ENCODE assay signal across 8 cellular contexts in the genomic region with DNA sequence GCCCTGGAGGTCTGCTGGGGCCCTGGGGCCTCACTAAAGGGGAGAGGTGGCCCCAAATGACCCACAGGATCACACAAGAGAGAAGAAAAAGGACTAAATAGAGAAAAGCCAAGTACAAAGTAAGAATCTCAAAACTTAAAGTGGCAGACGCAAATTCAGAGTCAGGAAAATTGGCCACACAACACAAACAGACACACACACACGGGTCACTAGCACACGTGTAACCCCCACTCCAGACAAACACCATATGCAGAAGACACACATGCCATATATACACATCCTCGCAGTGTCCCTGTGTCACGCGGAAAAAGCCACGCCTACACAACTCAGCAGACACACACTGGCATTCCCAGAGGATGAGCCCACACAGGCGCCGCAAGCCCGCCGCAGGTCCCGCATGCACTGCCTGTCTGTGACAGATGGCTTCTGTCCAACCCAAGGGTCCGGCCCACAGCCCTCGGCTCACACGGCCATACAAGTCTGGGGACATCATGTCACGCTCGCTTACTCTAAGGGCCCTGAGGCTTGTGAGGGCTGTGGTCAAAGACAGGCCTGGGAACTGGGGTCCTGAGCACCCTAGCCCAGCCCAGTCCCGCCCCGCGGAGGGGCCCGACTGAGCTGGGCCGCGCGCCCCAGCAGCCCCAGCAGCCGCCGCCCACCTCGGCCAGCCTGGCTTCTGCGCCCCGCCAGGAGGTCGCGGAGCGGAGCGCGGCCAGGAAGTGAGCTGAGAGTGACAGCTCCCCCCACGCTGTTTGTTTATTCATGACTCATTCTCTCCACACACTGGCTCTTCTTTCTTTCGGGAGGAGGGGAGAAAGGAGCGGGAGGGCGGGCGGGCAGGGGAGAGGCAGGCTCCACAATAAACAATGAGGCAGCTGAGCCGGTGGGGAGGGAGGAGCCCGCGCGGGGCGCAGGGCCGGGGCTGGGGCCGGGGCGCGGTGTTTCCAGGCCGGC.
DNase-seq lines count a peak whose midpoint lies in the region; ATAC-seq and TF ChIP-seq lines count a peak whose summit lies in the region.

No MANE protein-coding gene starts in this region.

- DNase-seq in DMS114 treated with DMSO at 0.1 percent for 48 hours (lab: John Stamatoyannopoulos, UW; ENCODE audit: unreplicated experiment) (peak; percentile 39), PC-9 (peak; percentile 89 to 93), esophagus squamous epithelium (lab: John Stamatoyannopoulos, UW) (no peak)
- peak; percentile 83 for DNase-seq in Jurkat, Clone E6-1 (ENCODE audit: low read depth, low spot score)
- DNase-seq in activated T-helper 1 cell treated with anti-CD3 and anti-CD28 coated beads, Interleukin-12 subunit alpha, Interleukin-12 subunit beta, Interleukin-2, Interleukin-4 antibody, amounts not matched to agents 30 ng/mL and 10 ng/mL and 1 ng/mL, durations not matched to agents 14 hours and 24 hours and 36 hours (ENCODE audit: low spot score): peak; percentile 73
- DNase-seq in stimulated activated CD8-positive, alpha-beta memory T cell treated with anti-CD3 and anti-CD28 coated beads, Interleukin-7, amount 100 ng/mL, for 1 hour (ENCODE audit: low read depth in 2 of 2): peak; percentile 42 to 53

- H3K9me3 Mint-ChIP-seq in activated T-helper 1 cell treated with anti-CD3 and anti-CD28 coated beads, Interleukin-12 subunit alpha, Interleukin-12 subunit beta, Interleukin-2, Interleukin-4 antibody, amounts not matched to agents 30 ng/mL and 10 ng/mL and 1 ng/mL, durations not matched to agents 14 hours and 24 hours and 36 hours: no peaks in the 10 kb centered on the region

- 18 to 23% methylated on average over 12 to 15 of the region's 49 CpGs for WGBS in esophagus squamous epithelium, 2 donors

- H3K9me2 ChIP-seq in PC-9 (ENCODE audit: insufficient read depth): no peaks in the 10 kb centered on the region

- H3F3A ChIP-seq in PC-9 (ENCODE audit: insufficient read depth, low read depth): peaks cover 46% of the 10 kb centered on the region

- peak in 1 of 4 donors; percentile 45 for TF ChIP-seq POLR2A in esophagus squamous epithelium (IDR thresholded peaks at IDR 0.05)

- 0 out of 2 replicates have a peak overlapping the region, but pooled peaks have one; percentile 68 for H2AFZ ChIP-seq in PC-9

- H3K36me3 Mint-ChIP-seq in activated T-helper 1 cell treated with anti-CD3 and anti-CD28 coated beads, Interleukin-12 subunit alpha, Interleukin-12 subunit beta, Interleukin-2, Interleukin-4 antibody, amounts not matched to agents 30 ng/mL and 10 ng/mL and 1 ng/mL, durations not matched to agents 14 hours and 24 hours and 36 hours (ENCODE audit: low read depth): no peaks in the 10 kb centered on the region

- peak overlapping the region; percentile 94 for H3K27ac ChIP-seq in PC-9
- peak overlapping the region; percentile 93 to 99 (median 94) for H3K27ac ChIP-seq in esophagus squamous epithelium
- peak overlapping the region; percentile 71 for H3K27ac ChIP-seq in muscle layer of duodenum (ENCODE audit: low read length)

- no peaks in the 10 kb centered on the region for H3K9me3 ChIP-seq in PC-9 (ENCODE audit: insufficient read depth, low read depth)
- no peaks in the 10 kb centered on the region for H3K9me3 ChIP-seq in esophagus squamous epithelium
- H3K9me3 ChIP-seq in muscle layer of duodenum (ENCODE audit: control insufficient read depth in 1 of 2, low read length in 2 of 2): no peaks in the 10 kb centered on the region

- POLR2A ChIA-PET in PC-9 (lab: Charles Lee; ENCODE audit: unreplicated experiment): interaction anchor here (0.5 to 1.3 kb wide), 6 partner anchors 8 to 915 kb away, joined by 3 to 17 read pairs (median 10); no protein-coding TSS in a partner anchor

- peaks cover 58% of the 10 kb centered on the region for H3K4me1 ChIP-seq in PC-9 (replicated peaks; ENCODE audit: insufficient read depth)
- H3K4me1 ChIP-seq in esophagus squamous epithelium: peaks cover 36 to 59% (median 37%) of the 10 kb centered on the region in 3 donors
- H3K4me1 ChIP-seq in muscle layer of duodenum (ENCODE audit: control insufficient read depth in 1 of 2, insufficient read depth in 2 of 2, low read length in 2 of 2): peaks cover 14 to 23% of the 10 kb centered on the region in 2 donors

- peak overlapping the region; percentile 55 for H3K4me3 ChIP-seq in Jurkat, Clone E6-1 (ENCODE audit: low read length)
- peak overlapping the region; percentile 59 for H3K4me3 ChIP-seq in PC-9
- peak overlapping the region; percentile 36 to 77 (median 58) for H3K4me3 ChIP-seq in esophagus squamous epithelium
- H3K4me3 ChIP-seq in muscle layer of duodenum (ENCODE audit: low read depth in 1 of 2, low read length in 2 of 2): peak overlapping the region; percentile 37 to 42

- ATAC-seq in GM21723 (IDR thresholded peaks at IDR 0.05; ENCODE audit: unreplicated experiment): peak; percentile 90

- intact Hi-C loops in PC-9 (cut with micrococcal nuclease; ENCODE audit: unreplicated experiment) (loop anchor here (1.0 to 5.0 kb wide), 7 partner anchors 8 to 222 kb away; no protein-coding TSS in a partner anchor), esophagus squamous epithelium (cut with DNase I) (loop anchor here (5.0 kb wide), 1 partner anchor 94 kb away; the partner anchor contains the start of gene ZMIZ1)
- intact Hi-C loops in activated T-helper 1 cell treated with anti-CD3 and anti-CD28 coated beads, Interleukin-12 subunit alpha, Interleukin-12 subunit beta, Interleukin-2, Interleukin-4 antibody, amounts not matched to agents 30 ng/mL and 10 ng/mL and 1 ng/mL, durations not matched to agents 14 hours and 24 hours and 36 hours (cut with micrococcal nuclease): loop anchor here (1.0 to 5.0 kb wide), 7 partner anchors 54 to 941 kb away; partner anchors contain the start of genes RPS24, ZCCHC24 and ZMIZ1

- peaks cover 42% of the 10 kb centered on the region for H3K4me1 Mint-ChIP-seq in activated T-helper 1 cell treated with anti-CD3 and anti-CD28 coated beads, Interleukin-12 subunit alpha, Interleukin-12 subunit beta, Interleukin-2, Interleukin-4 antibody, amounts not matched to agents 30 ng/mL and 10 ng/mL and 1 ng/mL, durations not matched to agents 14 hours and 24 hours and 36 hours (ENCODE audit: low read depth)

- TF ChIP-seq CTCF in PC-9 (conservative IDR thresholded peaks at IDR 0.05): no peak
- TF ChIP-seq CTCF in esophagus squamous epithelium (IDR thresholded peaks at IDR 0.05): peak in 1 of 6 experiments; percentile 12

- peak overlapping the region; percentile 81 for H3K27ac Mint-ChIP-seq in activated T-helper 1 cell treated with anti-CD3 and anti-CD28 coated beads, Interleukin-12 subunit alpha, Interleukin-12 subunit beta, Interleukin-2, Interleukin-4 antibody, amounts not matched to agents 30 ng/mL and 10 ng/mL and 1 ng/mL, durations not matched to agents 14 hours and 24 hours and 36 hours

- H3K27me3 ChIP-seq in PC-9 (ENCODE audit: insufficient read depth, low read depth): no peaks in the 10 kb centered on the region
- H3K27me3 ChIP-seq in esophagus squamous epithelium: no peaks in the 10 kb centered on the region
- H3K27me3 ChIP-seq in muscle layer of duodenum (ENCODE audit: low read depth, low read length): no peaks in the 10 kb centered on the region

- H3K4me2 ChIP-seq in PC-9: peak overlapping the region; percentile 92

- H4K20me1 ChIP-seq in PC-9 (ENCODE audit: insufficient read depth): no peaks in the 10 kb centered on the region

- H3K27me3 Mint-ChIP-seq in activated T-helper 1 cell treated with anti-CD3 and anti-CD28 coated beads, Interleukin-12 subunit alpha, Interleukin-12 subunit beta, Interleukin-2, Interleukin-4 antibody, amounts not matched to agents 30 ng/mL and 10 ng/mL and 1 ng/mL, durations not matched to agents 14 hours and 24 hours and 36 hours (ENCODE audit: insufficient read depth): peaks cover 19% of the 10 kb centered on the region

- H3K4me3 Mint-ChIP-seq in activated T-helper 1 cell treated with anti-CD3 and anti-CD28 coated beads, Interleukin-12 subunit alpha, Interleukin-12 subunit beta, Interleukin-2, Interleukin-4 antibody, amounts not matched to agents 30 ng/mL and 10 ng/mL and 1 ng/mL, durations not matched to agents 14 hours and 24 hours and 36 hours: peak overlapping the region; percentile 70

- CTCF ChIA-PET in PC-9 (lab: Charles Lee): interaction anchor here (0.6 to 0.8 kb wide), 4 partner anchors 24 to 231 kb away, joined by 3 to 11 read pairs (median 6); no protein-coding TSS in a partner anchor

- TSS peak; percentile 62 for BruUV-seq in PC-9 (replicated peaks; lab: Mats Ljungman, UMichigan)

- no peaks in the 10 kb centered on the region for H3K36me3 ChIP-seq in PC-9 (ENCODE audit: low read depth)
- no peaks in the 10 kb centered on the region for H3K36me3 ChIP-seq in esophagus squamous epithelium
- peaks cover 0 to 5% of the 10 kb centered on the region in 2 donors for H3K36me3 ChIP-seq in muscle layer of duodenum (ENCODE audit: control insufficient read depth in 1 of 2, insufficient read depth in 2 of 2, low read length in 2 of 2)

- no peaks in the 10 kb centered on the region for H3K79me2 ChIP-seq in PC-9 (ENCODE audit: low read depth)
